8 cellular contexts compared by ENCODE assay signal in the genomic region with DNA sequence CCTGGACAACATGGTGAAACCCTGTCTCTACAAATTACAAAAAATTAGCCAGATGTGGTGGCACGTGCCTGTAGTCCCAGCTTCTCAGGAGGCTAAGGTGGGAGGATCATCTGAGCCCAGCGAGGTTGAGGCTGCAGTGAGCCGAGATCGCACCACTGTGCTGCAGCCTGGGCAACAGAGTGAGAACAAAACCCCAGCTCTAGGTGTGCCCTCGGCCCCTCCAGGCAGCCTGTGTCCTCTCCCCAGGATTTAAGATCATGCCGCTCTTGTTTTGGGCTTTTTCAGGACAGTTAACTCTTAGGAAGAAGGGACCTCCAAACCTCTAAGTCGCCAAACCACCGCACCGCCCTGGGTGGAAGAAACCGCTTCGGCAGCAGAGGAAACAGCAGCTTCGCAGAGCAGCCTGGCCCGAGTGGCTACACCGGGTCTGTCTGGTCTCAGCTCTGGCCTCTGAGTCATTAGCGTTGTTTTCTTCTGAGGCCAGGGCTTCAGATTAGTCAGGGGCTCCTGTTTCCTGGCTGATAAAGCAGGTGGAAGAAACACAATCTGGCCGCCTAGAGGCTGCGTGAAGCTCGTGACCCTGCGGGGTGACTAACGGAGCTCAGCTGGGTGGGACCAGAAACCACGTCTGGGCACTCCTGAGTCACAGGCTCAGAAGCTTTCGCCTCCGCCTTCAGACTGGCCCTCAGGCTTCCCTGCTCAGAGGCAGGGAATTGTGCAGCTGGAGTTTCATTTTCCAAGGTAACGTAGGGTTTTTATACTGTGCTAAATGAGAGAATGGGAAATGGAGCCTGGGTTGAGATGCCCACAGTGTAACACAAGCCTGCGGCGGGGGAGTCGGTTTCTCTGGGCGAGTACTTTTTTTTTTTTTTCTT. TPM values are rescaled to one million over a fixed set of nuclear protein-coding genes. Genes with fewer than 3 reads are reported as not detected.
DNase-seq lines count a peak whose midpoint lies in the region; ATAC-seq and TF ChIP-seq lines count a peak whose summit lies in the region.

No MANE protein-coding gene starts in this region.

- 34% methylated on average over 28 of the region's 28 CpGs for WGBS in right cardiac atrium

- H3K4me3 Mint-ChIP-seq in T-cell, result peak overlapping the region; percentile 64 to 80 (median 71)
- H3K4me3 Mint-ChIP-seq in activated naive CD8-positive, alpha-beta T cell treated with anti-CD3 and anti-CD28 coated beads, Interleukin-2, amount 50 U/mL, for 24 hours, result peak overlapping the region; percentile 77

- no peak overlapping the region for H2AFZ ChIP-seq in OCI-LY7 (ENCODE audit: low read length)

- no peaks in the 10 kb centered on the region for H3K79me2 ChIP-seq in OCI-LY7 (ENCODE audit: insufficient read depth, low read depth, low read length)

- BruUV-seq in OCI-LY7 (replicated peaks; lab: Mats Ljungman, UMichigan), result no TSS peak

- ATAC-seq in GM19463 (IDR thresholded peaks at IDR 0.05; ENCODE audit: unreplicated experiment) (peak; percentile 93), HG03565 (IDR thresholded peaks at IDR 0.05; ENCODE audit: unreplicated experiment) (peak; percentile 86), T-cell (replicated peaks in 1 of 4) (peak; percentile 86 to 96 (median 91)), right cardiac atrium (peak; percentile 93 to 97)
- peak; percentile 100 for ATAC-seq in activated naive CD8-positive, alpha-beta T cell treated with anti-CD3 and anti-CD28 coated beads, Interleukin-2, amount 50 U/mL, for 24 hours

- H3K36me3 Mint-ChIP-seq in T-cell, result no peaks in the 10 kb centered on the region
- peaks cover 1% of the 10 kb centered on the region for H3K36me3 Mint-ChIP-seq in activated naive CD8-positive, alpha-beta T cell treated with anti-CD3 and anti-CD28 coated beads, Interleukin-2, amount 50 U/mL, for 24 hours (ENCODE audit: low read depth)

- DNase-seq in CMK (ENCODE audit: low read depth), result peak; percentile 80
- DNase-seq in T-cell, result peak in 33 of 34 experiments; percentile 11 to 69 (median 29)
- peak; percentile 82 for DNase-seq in activated naive CD8-positive, alpha-beta T cell treated with anti-CD3 and anti-CD28 coated beads, Interleukin-2, amount 50 U/mL, for 24 hours
- peak; percentile 86 to 90 (median 87) for DNase-seq in right cardiac atrium
- no peak for DNase-seq in OCI-LY7 (ENCODE audit: low spot score)

- no peaks in the 10 kb centered on the region for H4K20me1 ChIP-seq in OCI-LY7 (ENCODE audit: insufficient read depth, low read length)

- POLR2A ChIA-PET in T-cell (lab: Charles Lee), result no interaction called here
- POLR2A ChIA-PET in OCI-LY7 (lab: Charles Lee), result interaction anchor here (0.6 to 1.0 kb wide), 3 partner anchors 10 to 480 kb away, joined by 3 read pairs; no protein-coding TSS in a partner anchor

- peaks cover 27 to 37% of the 10 kb centered on the region in 2 donors for H3K27me3 Mint-ChIP-seq in T-cell
- peaks cover 15% of the 10 kb centered on the region for H3K27me3 Mint-ChIP-seq in activated naive CD8-positive, alpha-beta T cell treated with anti-CD3 and anti-CD28 coated beads, Interleukin-2, amount 50 U/mL, for 24 hours

- H3K27ac ChIP-seq in right cardiac atrium (ENCODE audit: low read length) (peak overlapping the region; percentile 26), skin epidermis (peak overlapping the region in 18 of 21 experiments; percentile 14 to 89 (median 70)), OCI-LY7 (ENCODE audit: low read depth, low read length, poor library complexity, severe bottlenecking) (no peak overlapping the region)

- no peaks in the 10 kb centered on the region for H3K36me3 ChIP-seq in OCI-LY7 (ENCODE audit: insufficient read depth, low read length)

- H3K27me3 ChIP-seq in right cardiac atrium (ENCODE audit: control insufficient read depth, insufficient read depth), result no peaks in the 10 kb centered on the region

- H3K4me3 ChIP-seq in right cardiac atrium (ENCODE audit: low read length), result no peak overlapping the region
- H3K4me3 ChIP-seq in skin epidermis, result peak overlapping the region; percentile 0 to 26 (median 9)
- no peak overlapping the region for H3K4me3 ChIP-seq in OCI-LY7 (ENCODE audit: low read depth, low read length, poor library complexity, severe bottlenecking)

- intact Hi-C loops in right cardiac atrium (cut with DNase I) (loop anchor here in 3 of 4 donors (10.0 kb wide), 2 partner anchors 155 to 495 kb away; no protein-coding TSS in a partner anchor), OCI-LY7 (cut with micrococcal nuclease; ENCODE audit: unreplicated experiment) (no loop called here)

- TF ChIP-seq CTCF in OCI-LY7 (conservative IDR thresholded peaks at IDR 0.05; ENCODE audit: low read length), result no peak

- peaks cover 14 to 26% (median 15%) of the 10 kb centered on the region in 3 donors for H3K4me1 Mint-ChIP-seq in T-cell
- H3K4me1 Mint-ChIP-seq in activated naive CD8-positive, alpha-beta T cell treated with anti-CD3 and anti-CD28 coated beads, Interleukin-2, amount 50 U/mL, for 24 hours, result peaks cover 26% of the 10 kb centered on the region

- H3K9me3 ChIP-seq in right cardiac atrium (ENCODE audit: control insufficient read depth, low read length) (no peaks in the 10 kb centered on the region), OCI-LY7 (ENCODE audit: low read length) (no peaks in the 10 kb centered on the region)

- no peaks in the 10 kb centered on the region for H3K9me2 ChIP-seq in OCI-LY7 (ENCODE audit: insufficient read depth, low read length)

- peak overlapping the region; percentile 85 to 91 for H3K27ac Mint-ChIP-seq in T-cell
- H3K27ac Mint-ChIP-seq in activated naive CD8-positive, alpha-beta T cell treated with anti-CD3 and anti-CD28 coated beads, Interleukin-2, amount 50 U/mL, for 24 hours, result peak overlapping the region; percentile 80

- H3K4me2 ChIP-seq in OCI-LY7 (ENCODE audit: low read length), result no peak overlapping the region

- CTCF ChIA-PET in T-cell (lab: Charles Lee), result interaction anchor here in 1 of 2 donors (0.6 kb wide), 1 partner anchor 206 kb away, joined by 3 read pairs; no protein-coding TSS in a partner anchor
- CTCF ChIA-PET in OCI-LY7 (lab: Charles Lee; ENCODE audit: unreplicated experiment), result interaction anchor here (0.5 to 0.6 kb wide), 2 partner anchors 9 to 35 kb away, joined by 3 read pairs; no protein-coding TSS in a partner anchor

- H3K4me1 ChIP-seq in right cardiac atrium (ENCODE audit: control insufficient read depth, insufficient read depth, low read length), result no peaks in the 10 kb centered on the region
- H3K4me1 ChIP-seq in OCI-LY7 (ENCODE audit: insufficient read depth, low read length, poor library complexity, severe bottlenecking), result no peaks in the 10 kb centered on the region

- no peaks in the 10 kb centered on the region for H3K9me3 Mint-ChIP-seq in T-cell
- H3K9me3 Mint-ChIP-seq in activated naive CD8-positive, alpha-beta T cell treated with anti-CD3 and anti-CD28 coated beads, Interleukin-2, amount 50 U/mL, for 24 hours, result no peaks in the 10 kb centered on the region

RNA-seq across cellular contexts. Expression of a gene that starts 44.7 kb away (rescaled TPM):
- 1 to 10 TPM; 2.1 to 5.1 (median 3.5) TPM for total RNA-seq in T-cell
- 1 to 10 TPM in 1 of 4 donors, under 1 TPM in 3; 0.74 to 1.3 (median 0.76) TPM for total RNA-seq in right cardiac atrium
- 0.61 TPM for polyA plus RNA-seq in right cardiac atrium
- 8.7 and 9.9 TPM in 2 replicates for total RNA-seq in OCI-LY7 (2014; rRNA removed; shearing (Covaris generic))
- total RNA-seq in OCI-LY7 (2022), result 21.5 and 24.0 TPM in 2 replicates

RNA-seq across cellular contexts. Expression of a gene that starts 50.0 kb away (rescaled TPM):
- total RNA-seq in T-cell (not detected), right cardiac atrium (not detected), OCI-LY7 (2022) (not detected in 2 replicates)
- not detected for polyA plus RNA-seq in right cardiac atrium
- not detected in 2 replicates for total RNA-seq in OCI-LY7 (2014; rRNA removed; shearing (Covaris generic))

Comparison
In these comparisons a context has a peak if more than half of its experiments do, and no peak if none do; other contexts are left out.
1. H3K4me3 ChIP-seq: peak in skin epidermis (7 of 7); none in right cardiac atrium (single experiment) and OCI-LY7 (single experiment).
2. Peak in every context shown above with its lines, with median percentiles within 50 percentile points of each other: ATAC-seq.